1 cellular context compared by ENCODE assay signal in the genomic region with DNA sequence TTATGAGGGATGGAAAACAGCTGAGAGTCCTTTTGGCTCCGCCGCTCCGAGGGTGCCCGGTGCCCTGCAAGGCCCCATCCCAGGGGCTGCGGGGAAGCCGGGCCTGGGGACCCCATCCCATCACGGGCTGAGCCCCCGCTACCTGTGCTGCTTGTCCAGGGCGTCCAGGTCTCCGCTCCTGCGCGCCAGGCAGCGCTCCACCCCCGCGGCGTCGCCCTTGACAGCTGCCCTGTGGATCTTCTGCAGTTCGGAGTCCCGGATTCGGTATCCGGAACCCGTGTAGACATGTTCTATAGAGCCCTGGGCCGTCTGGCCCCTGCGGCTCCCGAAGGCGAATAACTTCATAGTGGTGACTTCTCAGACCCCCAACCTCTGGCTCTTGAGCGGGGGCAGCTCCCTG.
TF ChIP-seq lines count a peak whose summit lies in the region.

No MANE protein-coding gene starts in this region.

TF ChIP-seq in A549, 52 proteins besides CTCF, POLR2A, EP300 and RAD21:
- peak; percentile 24; the same call in 1 of the 2 replicates for TF ChIP-seq PHF8 (IDR thresholded peaks at IDR 0.05; ENCODE audit: borderline replicate concordance, low read depth)
